In the genomic region with DNA sequence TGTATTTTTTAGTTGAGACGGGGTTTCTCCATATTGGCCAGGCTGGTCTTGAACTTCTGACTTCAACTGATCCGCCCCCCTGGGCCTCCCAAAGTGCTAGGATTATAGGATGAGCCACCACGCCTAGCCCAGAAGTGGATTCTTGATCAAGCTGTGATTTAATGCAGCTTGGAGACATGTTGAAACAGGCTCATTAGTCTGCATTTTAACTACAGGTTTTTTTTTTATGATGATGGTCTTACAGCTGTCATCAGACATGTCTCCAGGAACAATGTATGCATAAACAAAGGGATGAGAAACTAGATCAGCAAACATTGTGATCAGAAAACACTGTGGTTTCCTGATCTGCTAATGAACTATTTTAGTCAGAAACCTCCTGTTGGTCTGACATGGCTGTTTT, we compare ENCODE assay signal across 17 cellular contexts.
A peak's percentile ranks its signal among the peaks of the same experiment; 100 is the strongest.
DNase-seq lines count a peak whose midpoint lies in the region; ATAC-seq and TF ChIP-seq lines count a peak whose summit lies in the region.
"Had no signal": no experiment of that assay in that cellular context is flagged by ENCODE, and none has a peak within 500 bp of the region (broad histone marks: within the 10 kb centered on the region; RNA-seq: fewer than 3 reads in every experiment).

No MANE protein-coding gene starts in this region.

- no peak overlapping the region for H3K4me3 ChIP-seq in foreskin fibroblast (ENCODE audit: low read depth in 1 of 2, low read length in 2 of 2)
- H3K4me3 ChIP-seq: body of pancreas, right atrium auricular region, SJCRH30 had no signal

- ATAC-seq in GM18517 (IDR thresholded peaks at IDR 0.05; ENCODE audit: unreplicated experiment) (peak; percentile 82), HG03066 (IDR thresholded peaks at IDR 0.05; ENCODE audit: low read depth, unreplicated experiment) (peak; percentile 70), HG03045 (IDR thresholded peaks at IDR 0.05; ENCODE audit: unreplicated experiment) (no peak)
- ATAC-seq: body of pancreas had no signal

- no peak for TF ChIP-seq CTCF in foreskin fibroblast (IDR thresholded peaks at IDR 0.05; ENCODE audit: low read depth, low read length)

- DNase-seq in COLO668 (lab: John Stamatoyannopoulos, UW; ENCODE audit: unreplicated experiment) (peak; percentile 4), NCI-H748 treated with DMSO at 0.1 percent for 48 hours (lab: John Stamatoyannopoulos, UW) (peak; percentile 85), foreskin fibroblast (no peak), cerebellar cortex (ENCODE audit: low spot score) (no peak)
- DNase-seq in activated effector memory CD4-positive, alpha-beta T cell treated with anti-CD3 and anti-CD28 coated beads, Interleukin-2, amount 50 U/mL, for 16 hours: no peak
- DNase-seq: activated gamma-delta T cell treated with Interleukin-2 at 50 U/mL for 16 hours; body of pancreas; DMS79 treated with DMSO at 0.1 percent for 48 hours; effector CD8-positive, alpha-beta T cell; NCI-H1092 treated with DMSO at 0.1 percent for 48 hours; NK-92 treated with Interleukin-12 subunit alpha and Interleukin-12 subunit beta, amount 100 ng/mL, for 24 hours; SJCRH30; stimulated activated CD4-positive, alpha-beta T cell treated with anti-CD3 and anti-CD28 coated beads, Interleukin-2, amount 100 ng/mL, for 48 hours had no signal

Comparison
In these comparisons a context has a peak if more than half of its experiments do, and no peak if none do; other contexts are left out.
1. DNase-seq: peak in COLO668 (single experiment) and NCI-H748 treated with DMSO at 0.1 percent for 48 hours (single experiment); none in foreskin fibroblast (0 of 2), activated effector memory CD4-positive, alpha-beta T cell treated with anti-CD3 and anti-CD28 coated beads, Interleukin-2, amount 50 U/mL, for 16 hours (single experiment) and cerebellar cortex (single experiment).